Comparison of ENCODE assay signal across 1 cellular context in genomic region chr6:137560184-137560563, GRCh38.
TF ChIP-seq lines count a peak whose summit lies in the region.

No MANE protein-coding gene starts in this region.

TF ChIP-seq in WTC11, 78 proteins besides CTCF, POLR2A, EP300 and RAD21:
- TF ChIP-seq, protein P1, sequence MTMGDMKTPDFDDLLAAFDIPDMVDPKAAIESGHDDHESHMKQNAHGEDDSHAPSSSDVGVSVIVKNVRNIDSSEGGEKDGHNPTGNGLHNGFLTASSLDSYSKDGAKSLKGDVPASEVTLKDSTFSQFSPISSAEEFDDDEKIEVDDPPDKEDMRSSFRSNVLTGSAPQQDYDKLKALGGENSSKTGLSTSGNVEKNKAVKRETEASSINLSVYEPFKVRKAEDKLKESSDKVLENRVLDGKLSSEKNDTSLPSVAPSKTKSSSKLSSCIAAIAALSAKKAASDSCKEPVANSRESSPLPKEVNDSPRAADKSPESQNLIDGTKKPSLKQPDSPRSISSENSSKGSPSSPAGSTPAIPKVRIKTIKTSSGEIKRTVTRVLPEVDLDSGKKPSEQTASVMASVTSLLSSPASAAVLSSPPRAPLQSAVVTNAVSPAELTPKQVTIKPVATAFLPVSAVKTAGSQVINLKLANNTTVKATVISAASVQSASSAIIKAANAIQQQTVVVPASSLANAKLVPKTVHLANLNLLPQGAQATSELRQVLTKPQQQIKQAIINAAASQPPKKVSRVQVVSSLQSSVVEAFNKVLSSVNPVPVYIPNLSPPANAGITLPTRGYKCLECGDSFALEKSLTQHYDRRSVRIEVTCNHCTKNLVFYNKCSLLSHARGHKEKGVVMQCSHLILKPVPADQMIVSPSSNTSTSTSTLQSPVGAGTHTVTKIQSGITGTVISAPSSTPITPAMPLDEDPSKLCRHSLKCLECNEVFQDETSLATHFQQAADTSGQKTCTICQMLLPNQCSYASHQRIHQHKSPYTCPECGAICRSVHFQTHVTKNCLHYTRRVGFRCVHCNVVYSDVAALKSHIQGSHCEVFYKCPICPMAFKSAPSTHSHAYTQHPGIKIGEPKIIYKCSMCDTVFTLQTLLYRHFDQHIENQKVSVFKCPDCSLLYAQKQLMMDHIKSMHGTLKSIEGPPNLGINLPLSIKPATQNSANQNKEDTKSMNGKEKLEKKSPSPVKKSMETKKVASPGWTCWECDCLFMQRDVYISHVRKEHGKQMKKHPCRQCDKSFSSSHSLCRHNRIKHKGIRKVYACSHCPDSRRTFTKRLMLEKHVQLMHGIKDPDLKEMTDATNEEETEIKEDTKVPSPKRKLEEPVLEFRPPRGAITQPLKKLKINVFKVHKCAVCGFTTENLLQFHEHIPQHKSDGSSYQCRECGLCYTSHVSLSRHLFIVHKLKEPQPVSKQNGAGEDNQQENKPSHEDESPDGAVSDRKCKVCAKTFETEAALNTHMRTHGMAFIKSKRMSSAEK (CRISPR knock-in tag; IDR thresholded peaks at IDR 0.05; ENCODE audit: borderline replicate concordance): no peak
- TF ChIP-seq FOXP1 (CRISPR knock-in tag; IDR thresholded peaks at IDR 0.05; ENCODE audit: borderline replicate concordance): no peak
- TF ChIP-seq, protein P2, sequence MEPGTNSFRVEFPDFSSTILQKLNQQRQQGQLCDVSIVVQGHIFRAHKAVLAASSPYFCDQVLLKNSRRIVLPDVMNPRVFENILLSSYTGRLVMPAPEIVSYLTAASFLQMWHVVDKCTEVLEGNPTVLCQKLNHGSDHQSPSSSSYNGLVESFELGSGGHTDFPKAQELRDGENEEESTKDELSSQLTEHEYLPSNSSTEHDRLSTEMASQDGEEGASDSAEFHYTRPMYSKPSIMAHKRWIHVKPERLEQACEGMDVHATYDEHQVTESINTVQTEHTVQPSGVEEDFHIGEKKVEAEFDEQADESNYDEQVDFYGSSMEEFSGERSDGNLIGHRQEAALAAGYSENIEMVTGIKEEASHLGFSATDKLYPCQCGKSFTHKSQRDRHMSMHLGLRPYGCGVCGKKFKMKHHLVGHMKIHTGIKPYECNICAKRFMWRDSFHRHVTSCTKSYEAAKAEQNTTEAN (CRISPR knock-in tag; IDR thresholded peaks at IDR 0.05): no peak
- TF ChIP-seq PRDM15 (CRISPR knock-in tag; IDR thresholded peaks at IDR 0.05): no peak
- TF ChIP-seq SMAD3 (CRISPR knock-in tag; IDR thresholded peaks at IDR 0.05; ENCODE audit: borderline replicate concordance): no peak
- TF ChIP-seq, protein P3, sequence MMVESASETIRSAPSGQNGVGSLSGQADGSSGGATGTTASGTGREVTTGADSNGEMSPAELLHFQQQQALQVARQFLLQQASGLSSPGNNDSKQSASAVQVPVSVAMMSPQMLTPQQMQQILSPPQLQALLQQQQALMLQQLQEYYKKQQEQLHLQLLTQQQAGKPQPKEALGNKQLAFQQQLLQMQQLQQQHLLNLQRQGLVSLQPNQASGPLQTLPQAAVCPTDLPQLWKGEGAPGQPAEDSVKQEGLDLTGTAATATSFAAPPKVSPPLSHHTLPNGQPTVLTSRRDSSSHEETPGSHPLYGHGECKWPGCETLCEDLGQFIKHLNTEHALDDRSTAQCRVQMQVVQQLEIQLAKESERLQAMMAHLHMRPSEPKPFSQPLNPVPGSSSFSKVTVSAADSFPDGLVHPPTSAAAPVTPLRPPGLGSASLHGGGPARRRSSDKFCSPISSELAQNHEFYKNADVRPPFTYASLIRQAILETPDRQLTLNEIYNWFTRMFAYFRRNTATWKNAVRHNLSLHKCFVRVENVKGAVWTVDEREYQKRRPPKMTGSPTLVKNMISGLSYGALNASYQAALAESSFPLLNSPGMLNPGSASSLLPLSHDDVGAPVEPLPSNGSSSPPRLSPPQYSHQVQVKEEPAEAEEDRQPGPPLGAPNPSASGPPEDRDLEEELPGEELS (CRISPR knock-in tag; IDR thresholded peaks at IDR 0.05): no peak
- TF ChIP-seq NFE2L1 (CRISPR knock-in tag; IDR thresholded peaks at IDR 0.05): no peak
- no peak for TF ChIP-seq ATF1 (CRISPR knock-in tag; IDR thresholded peaks at IDR 0.05)
- no peak for TF ChIP-seq PREB (CRISPR knock-in tag; IDR thresholded peaks at IDR 0.05; ENCODE audit: borderline replicate concordance)
- TF ChIP-seq RELA (CRISPR knock-in tag; IDR thresholded peaks at IDR 0.05; ENCODE audit: borderline replicate concordance): no peak
- TF ChIP-seq CREB1 (CRISPR knock-in tag; IDR thresholded peaks at IDR 0.05): no peak
- TF ChIP-seq, protein P4, sequence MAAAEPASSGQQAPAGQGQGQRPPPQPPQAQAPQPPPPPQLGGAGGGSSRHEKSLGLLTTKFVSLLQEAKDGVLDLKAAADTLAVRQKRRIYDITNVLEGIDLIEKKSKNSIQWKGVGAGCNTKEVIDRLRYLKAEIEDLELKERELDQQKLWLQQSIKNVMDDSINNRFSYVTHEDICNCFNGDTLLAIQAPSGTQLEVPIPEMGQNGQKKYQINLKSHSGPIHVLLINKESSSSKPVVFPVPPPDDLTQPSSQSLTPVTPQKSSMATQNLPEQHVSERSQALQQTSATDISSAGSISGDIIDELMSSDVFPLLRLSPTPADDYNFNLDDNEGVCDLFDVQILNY (CRISPR knock-in tag; IDR thresholded peaks at IDR 0.05): no peak
- TF ChIP-seq SOX15 (CRISPR knock-in tag; IDR thresholded peaks at IDR 0.05): no peak
- TF ChIP-seq FOXJ3 (CRISPR knock-in tag; IDR thresholded peaks at IDR 0.05; ENCODE audit: borderline replicate concordance): no peak
- no peak for TF ChIP-seq GRHL2 (CRISPR knock-in tag; IDR thresholded peaks at IDR 0.05; ENCODE audit: insufficient replicate concordance, severe bottlenecking)
- TF ChIP-seq, protein P5, sequence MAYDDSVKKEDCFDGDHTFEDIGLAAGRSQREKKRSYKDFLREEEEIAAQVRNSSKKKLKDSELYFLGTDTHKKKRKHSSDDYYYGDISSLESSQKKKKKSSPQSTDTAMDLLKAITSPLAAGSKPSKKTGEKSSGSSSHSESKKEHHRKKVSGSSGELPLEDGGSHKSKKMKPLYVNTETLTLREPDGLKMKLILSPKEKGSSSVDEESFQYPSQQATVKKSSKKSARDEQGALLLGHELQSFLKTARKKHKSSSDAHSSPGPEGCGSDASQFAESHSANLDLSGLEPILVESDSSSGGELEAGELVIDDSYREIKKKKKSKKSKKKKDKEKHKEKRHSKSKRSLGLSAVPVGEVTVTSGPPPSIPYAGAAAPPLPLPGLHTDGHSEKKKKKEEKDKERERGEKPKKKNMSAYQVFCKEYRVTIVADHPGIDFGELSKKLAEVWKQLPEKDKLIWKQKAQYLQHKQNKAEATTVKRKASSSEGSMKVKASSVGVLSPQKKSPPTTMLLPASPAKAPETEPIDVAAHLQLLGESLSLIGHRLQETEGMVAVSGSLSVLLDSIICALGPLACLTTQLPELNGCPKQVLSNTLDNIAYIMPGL (CRISPR knock-in tag; IDR thresholded peaks at IDR 0.05): no peak
